Comparison of ENCODE assay signal across 27 cellular contexts in the genomic region with DNA sequence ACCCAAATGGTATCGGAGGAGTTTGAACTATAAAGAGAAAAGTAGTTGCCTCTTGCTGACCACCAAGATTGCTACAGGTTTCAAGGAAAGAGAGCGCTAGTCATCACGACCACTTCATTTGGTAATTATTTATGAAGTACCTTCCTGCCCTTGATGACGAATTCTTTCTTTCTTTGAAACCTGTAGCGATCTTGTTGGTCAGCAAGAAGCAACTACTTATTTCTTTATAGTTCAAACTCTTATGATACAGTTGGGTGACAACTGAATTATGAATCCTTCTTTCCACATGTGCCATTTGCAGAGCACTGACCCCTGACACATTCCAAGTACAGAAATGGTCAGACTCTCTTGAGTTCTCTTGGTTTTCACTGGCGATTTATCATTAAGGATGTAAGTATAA. TPM values are rescaled to one million over a fixed set of nuclear protein-coding genes. Genes with fewer than 3 reads are reported as not detected.
"Had no signal": no experiment of that assay in that cellular context is flagged by ENCODE, and none has a peak within 500 bp of the region (broad histone marks: within the 10 kb centered on the region; RNA-seq: fewer than 3 reads in every experiment).

No MANE protein-coding gene starts in this region.

- H3K9me3 ChIP-seq: heart right ventricle, left lung, neutrophil, sigmoid colon, spleen, tibial nerve, upper lobe of left lung, vagina had no signal

- H3K4me1 ChIP-seq: neural progenitor cell had no signal

- H3K27ac ChIP-seq: left lung, neural progenitor cell, neutrophil, parathyroid adenoma, sigmoid colon, spleen, tibial nerve, upper lobe of left lung, vagina had no signal

- DNase-seq: heart right ventricle; hippocampal formation; kidney glomerular epithelial cell; left colon; left lung; naive thymus-derived CD8-positive, alpha-beta T cell; nephron progenitor cell; occipital lobe; retina; right cardiac atrium; sigmoid colon; spleen; stimulated activated CD4-positive, alpha-beta T cell treated with anti-CD3 and anti-CD28 coated beads, Interleukin-4, amount 100 ng/mL, for 24 hours; stimulated activated naive CD4-positive, alpha-beta T cell treated with Interleukin-2 at 50 U/mL for 16 hours; stimulated activated naive CD8-positive, alpha-beta T cell treated with anti-CD3 and anti-CD28 coated beads, Interleukin-15, amount 100 ng/mL, for 72 hours; substantia nigra; upper lobe of left lung had no signal

- FAIRE-seq: keratinocyte, small intestine had no signal

- H3K27me3 Mint-ChIP-seq: stimulated activated naive CD8-positive, alpha-beta T cell treated with anti-CD3 and anti-CD28 coated beads, Interleukin-15, amount 100 ng/mL, for 72 hours had no signal

- H3K9me3 Mint-ChIP-seq: memory B cell; nephron progenitor cell; neural progenitor cell; stimulated activated naive CD8-positive, alpha-beta T cell treated with anti-CD3 and anti-CD28 coated beads, Interleukin-15, amount 100 ng/mL, for 72 hours had no signal

- H3K4me3 Mint-ChIP-seq: memory B cell; naive thymus-derived CD8-positive, alpha-beta T cell; nephron progenitor cell; neural progenitor cell; stimulated activated effector memory CD8-positive, alpha-beta T cell treated with anti-CD3 and anti-CD28 coated beads, Interleukin-12 subunit alpha, Interleukin-12 subunit beta, amount 100 ng/mL, for 72 hours; stimulated activated naive CD8-positive, alpha-beta T cell treated with anti-CD3 and anti-CD28 coated beads, Interleukin-15, amount 100 ng/mL, for 72 hours had no signal

- H3K4me3 ChIP-seq: heart right ventricle, left lung, lung, neural progenitor cell, sigmoid colon, spleen, tibial nerve, upper lobe of left lung, vagina had no signal

- H3K36me3 Mint-ChIP-seq: memory B cell; naive thymus-derived CD8-positive, alpha-beta T cell; neural progenitor cell; stimulated activated effector memory CD8-positive, alpha-beta T cell treated with anti-CD3 and anti-CD28 coated beads, Interleukin-12 subunit alpha, Interleukin-12 subunit beta, amount 100 ng/mL, for 72 hours had no signal

- H3K27ac Mint-ChIP-seq: memory B cell; naive thymus-derived CD8-positive, alpha-beta T cell; nephron progenitor cell; neural progenitor cell; stimulated activated effector memory CD8-positive, alpha-beta T cell treated with anti-CD3 and anti-CD28 coated beads, Interleukin-12 subunit alpha, Interleukin-12 subunit beta, amount 100 ng/mL, for 72 hours; stimulated activated naive CD8-positive, alpha-beta T cell treated with anti-CD3 and anti-CD28 coated beads, Interleukin-15, amount 100 ng/mL, for 72 hours had no signal

- H3K4me1 Mint-ChIP-seq: memory B cell; naive thymus-derived CD8-positive, alpha-beta T cell; neural progenitor cell; stimulated activated effector memory CD8-positive, alpha-beta T cell treated with anti-CD3 and anti-CD28 coated beads, Interleukin-12 subunit alpha, Interleukin-12 subunit beta, amount 100 ng/mL, for 72 hours; stimulated activated naive CD8-positive, alpha-beta T cell treated with anti-CD3 and anti-CD28 coated beads, Interleukin-15, amount 100 ng/mL, for 72 hours had no signal

- H3K36me3 ChIP-seq: heart right ventricle, left lung, neural progenitor cell, neutrophil, sigmoid colon, spleen, tibial nerve, upper lobe of left lung, vagina had no signal

- H3K27me3 ChIP-seq: heart right ventricle, left lung, neural progenitor cell, neutrophil, sigmoid colon, spleen, tibial nerve, upper lobe of left lung, vagina had no signal

- ATAC-seq: heart right ventricle; left colon; left lung; naive thymus-derived CD8-positive, alpha-beta T cell; right cardiac atrium; stimulated activated effector memory CD8-positive, alpha-beta T cell treated with anti-CD3 and anti-CD28 coated beads, Interleukin-12 subunit alpha, Interleukin-12 subunit beta, amount 100 ng/mL, for 72 hours; stimulated activated naive CD8-positive, alpha-beta T cell treated with anti-CD3 and anti-CD28 coated beads, Interleukin-15, amount 100 ng/mL, for 72 hours had no signal

RNA-seq across cellular contexts. Expression of a gene that starts 46.8 kb away (rescaled TPM):
- total RNA-seq: naive thymus-derived CD8-positive, alpha-beta T cell had no signal
- polyA plus RNA-seq: naive thymus-derived CD8-positive, alpha-beta T cell had no signal
